In genomic region chr13:112617754-112618375, GRCh38 we compare ENCODE assay signal across 15 cellular contexts. TPM values are rescaled to one million over a fixed set of nuclear protein-coding genes. Genes with fewer than 3 reads are reported as not detected.
DNase-seq lines count a peak whose midpoint lies in the region; ATAC-seq and TF ChIP-seq lines count a peak whose summit lies in the region.
"Had no signal": no experiment of that assay in that cellular context is flagged by ENCODE, and none has a peak within 500 bp of the region (broad histone marks: within the 10 kb centered on the region; RNA-seq: fewer than 3 reads in every experiment).

No MANE protein-coding gene starts in this region.

- peaks cover 29% of the 10 kb centered on the region for H3K27me3 ChIP-seq in WERI-Rb-1 (ENCODE audit: insufficient read depth, low read depth, severe bottlenecking)
- no peaks in the 10 kb centered on the region for H3K27me3 ChIP-seq in naive thymus-derived CD4-positive, alpha-beta T cell (ENCODE audit: control insufficient read depth in 2 of 2, insufficient read depth in 2 of 2, low read length in 2 of 2)

- H3K4me1 ChIP-seq in naive thymus-derived CD4-positive, alpha-beta T cell (ENCODE audit: control insufficient read depth in 2 of 2, insufficient read depth in 2 of 2, low read length in 2 of 2): no peaks in the 10 kb centered on the region
- H3K4me1 ChIP-seq: BE2C, HAP-1 had no signal

- DNase-seq in WERI-Rb-1: peak; percentile 7
- peak; percentile 42 for DNase-seq in ecto neural progenitor cell (ENCODE audit: low spot score)
- DNase-seq in mesenteric fat pad (ENCODE audit: low spot score): peak; percentile 72
- peak; percentile 70 for DNase-seq in osteocyte (ENCODE audit: extremely low spot score, unreplicated experiment)
- no peak for DNase-seq in LoVo (ENCODE audit: low spot score)
- DNase-seq in naive thymus-derived CD4-positive, alpha-beta T cell: no peak
- DNase-seq in NCI-H510A treated with DMSO at 0.1 percent for 48 hours (lab: John Stamatoyannopoulos, UW): no peak
- DNase-seq: BE2C; C1 segment of cervical spinal cord; CD8-positive, alpha-beta memory T cell; DMS 273 treated with DMSO at 0.1 percent for 48 hours; IMR-90 had no signal

- H3K36me3 Mint-ChIP-seq in osteocyte (ENCODE audit: unreplicated experiment): no peaks in the 10 kb centered on the region
- no peaks in the 10 kb centered on the region for H3K36me3 Mint-ChIP-seq in naive thymus-derived CD4-positive, alpha-beta T cell
- H3K36me3 Mint-ChIP-seq: CD4-positive, CD25-positive, alpha-beta regulatory T cell; CD8-positive, alpha-beta memory T cell had no signal

- no peak overlapping the region for H3K27ac Mint-ChIP-seq in osteocyte (ENCODE audit: unreplicated experiment)
- H3K27ac Mint-ChIP-seq in naive thymus-derived CD4-positive, alpha-beta T cell: peak overlapping the region in 1 of 9 donors; percentile 55
- H3K27ac Mint-ChIP-seq: CD4-positive, CD25-positive, alpha-beta regulatory T cell; CD8-positive, alpha-beta memory T cell had no signal

- no peaks in the 10 kb centered on the region for H3K9me3 ChIP-seq in WERI-Rb-1 (ENCODE audit: severe bottlenecking)
- H3K9me3 ChIP-seq in naive thymus-derived CD4-positive, alpha-beta T cell (ENCODE audit: control insufficient read depth in 2 of 3, low read length in 3 of 3): no peaks in the 10 kb centered on the region
- H3K9me3 ChIP-seq: BE2C, HAP-1 had no signal

- H3K27ac ChIP-seq in WERI-Rb-1: no peak overlapping the region
- no peak overlapping the region for H3K27ac ChIP-seq in naive thymus-derived CD4-positive, alpha-beta T cell (ENCODE audit: low read depth, low read length)

- no peak overlapping the region for H3K4me3 ChIP-seq in WERI-Rb-1 (ENCODE audit: low read depth, low read length)
- no peak overlapping the region for H3K4me3 ChIP-seq in naive thymus-derived CD4-positive, alpha-beta T cell (ENCODE audit: low read length)
- H3K4me3 ChIP-seq: HAP-1 had no signal

- no peaks in the 10 kb centered on the region for H3K36me3 ChIP-seq in WERI-Rb-1
- H3K36me3 ChIP-seq in naive thymus-derived CD4-positive, alpha-beta T cell (ENCODE audit: control insufficient read depth in 2 of 3, insufficient read depth in 3 of 3, low read length in 3 of 3): no peaks in the 10 kb centered on the region
- H3K36me3 ChIP-seq: BE2C, HAP-1 had no signal

- intact Hi-C loops in naive thymus-derived CD4-positive, alpha-beta T cell (cut with micrococcal nuclease): no loop called here

- no peak for ATAC-seq in naive thymus-derived CD4-positive, alpha-beta T cell
- no peak for ATAC-seq in esophagus mucosa

- TF ChIP-seq CTCF in WERI-Rb-1 (IDR thresholded peaks at IDR 0.05; ENCODE audit: low read depth, low read length) (no peak), osteocyte (IDR thresholded peaks at IDR 0.05) (no peak)

- no peaks in the 10 kb centered on the region for H3K9me3 Mint-ChIP-seq in osteocyte (ENCODE audit: unreplicated experiment)
- H3K9me3 Mint-ChIP-seq in naive thymus-derived CD4-positive, alpha-beta T cell: no peaks in the 10 kb centered on the region
- H3K9me3 Mint-ChIP-seq: CD8-positive, alpha-beta memory T cell had no signal

- POLR2A ChIA-PET in naive thymus-derived CD4-positive, alpha-beta T cell (lab: Charles Lee): no interaction called here

- CTCF ChIA-PET in naive thymus-derived CD4-positive, alpha-beta T cell (lab: Charles Lee): no interaction called here

- H3K4me1 Mint-ChIP-seq in osteocyte (ENCODE audit: unreplicated experiment): no peaks in the 10 kb centered on the region
- H3K4me1 Mint-ChIP-seq in naive thymus-derived CD4-positive, alpha-beta T cell: peaks cover 0 to 2% (median 0%) of the 10 kb centered on the region in 7 donors
- H3K4me1 Mint-ChIP-seq: CD8-positive, alpha-beta memory T cell had no signal

- peaks cover 48% of the 10 kb centered on the region for H3K27me3 Mint-ChIP-seq in osteocyte (ENCODE audit: unreplicated experiment)
- H3K27me3 Mint-ChIP-seq in naive thymus-derived CD4-positive, alpha-beta T cell: peaks cover 8 to 26% (median 11%) of the 10 kb centered on the region in 5 donors

- H3K4me3 Mint-ChIP-seq in osteocyte (ENCODE audit: unreplicated experiment): no peak overlapping the region
- H3K4me3 Mint-ChIP-seq in naive thymus-derived CD4-positive, alpha-beta T cell: no peak overlapping the region
- H3K4me3 Mint-ChIP-seq: CD4-positive, CD25-positive, alpha-beta regulatory T cell; CD8-positive, alpha-beta memory T cell had no signal

RNA-seq across cellular contexts. Expression of gene TUBGCP3, which starts 29.9 kb away (rescaled TPM):
- total RNA-seq in mesenteric fat pad (27.3 TPM), osteocyte (24.1 and 26.1 TPM in 2 replicates), esophagus mucosa (20.6 TPM)
- 10 to 100 TPM; 40.5 to 56.7 (median 45.0) TPM for total RNA-seq in naive thymus-derived CD4-positive, alpha-beta T cell
- polyA plus RNA-seq in naive thymus-derived CD4-positive, alpha-beta T cell: 10 to 100 TPM; 15.4 to 22.2 TPM

Comparison
In these comparisons a context has a peak if more than half of its experiments do, and no peak if none do; other contexts are left out.
1. DNase-seq: peak in WERI-Rb-1 (single experiment), ecto neural progenitor cell (single experiment), mesenteric fat pad (single experiment) and osteocyte (single experiment); none in LoVo (single experiment), naive thymus-derived CD4-positive, alpha-beta T cell (0 of 9) and NCI-H510A treated with DMSO at 0.1 percent for 48 hours (single experiment).